8 cellular contexts compared by ENCODE assay signal in genomic region chr6:43771858-43772570, GRCh38. TPM values are rescaled to one million over a fixed set of nuclear protein-coding genes. Genes with fewer than 3 reads are reported as not detected.
DNase-seq lines count a peak whose midpoint lies in the region; ATAC-seq lines count a peak whose summit lies in the region.

No MANE protein-coding gene starts in this region.

- peaks cover 34% of the 10 kb centered on the region for H3K36me3 Mint-ChIP-seq in activated T-cell treated with anti-CD3 and anti-CD28 coated beads, Interleukin-2, amount 50 U/mL, for 24 hours (ENCODE audit: low read depth)
- no peaks in the 10 kb centered on the region for H3K36me3 Mint-ChIP-seq in naive B cell

- H3K36me3 ChIP-seq in subcutaneous abdominal adipose tissue (ENCODE audit: control insufficient read depth in 5 of 5, insufficient read depth in 5 of 5, low read length in 5 of 5), result peaks cover 0 to 13% (median 10%) of the 10 kb centered on the region in 5 donors

- H3K27ac Mint-ChIP-seq in activated T-cell treated with anti-CD3 and anti-CD28 coated beads, Interleukin-2, amount 50 U/mL, for 24 hours, result peak overlapping the region; percentile 88
- peak overlapping the region in 2 of 6 donors; percentile 62 to 76 for H3K27ac Mint-ChIP-seq in naive B cell

- peak; percentile 24 for DNase-seq in activated gamma-delta T cell (lab: John Stamatoyannopoulos, UW)
- DNase-seq in activated gamma-delta T cell treated with Interleukin-2 at 50 U/mL for 16 hours, result no peak
- peak; percentile 50 for DNase-seq in NCI-H460 (ENCODE audit: extremely low read depth, low read depth)
- DNase-seq in activated T-cell treated with anti-CD3 and anti-CD28 coated beads, Interleukin-2, amount 50 U/mL, for 24 hours, result peak; percentile 85
- peak; percentile 53 for DNase-seq in fibroblast of gingiva (ENCODE audit: low read depth)
- DNase-seq in naive B cell, result peak; percentile 28
- no peak for DNase-seq in globus pallidus (ENCODE audit: low spot score)

- H3K4me1 Mint-ChIP-seq in activated T-cell treated with anti-CD3 and anti-CD28 coated beads, Interleukin-2, amount 50 U/mL, for 24 hours (ENCODE audit: low read depth), result peaks cover 48% of the 10 kb centered on the region
- H3K4me1 Mint-ChIP-seq in naive B cell, result peaks cover 37 to 58% (median 48%) of the 10 kb centered on the region in 3 donors

- peak overlapping the region; percentile 82 to 93 (median 91) for H3K4me3 ChIP-seq in subcutaneous abdominal adipose tissue (ENCODE audit: low read depth in 1 of 5, low read length in 5 of 5)

- no peak for ATAC-seq in naive B cell (ENCODE audit: low read depth in 2 of 2)

- H3K4me1 ChIP-seq in subcutaneous abdominal adipose tissue (ENCODE audit: control insufficient read depth in 5 of 5, insufficient read depth in 5 of 5, low read length in 5 of 5), result peaks cover 9 to 80% (median 63%) of the 10 kb centered on the region in 5 donors

- peak overlapping the region; percentile 96 for H3K27ac ChIP-seq in subcutaneous abdominal adipose tissue (ENCODE audit: low read depth, low read length)

- no peaks in the 10 kb centered on the region for H3K9me3 ChIP-seq in subcutaneous abdominal adipose tissue (ENCODE audit: control insufficient read depth in 5 of 5, low read length in 5 of 5)

- H3K27me3 Mint-ChIP-seq in activated T-cell treated with anti-CD3 and anti-CD28 coated beads, Interleukin-2, amount 50 U/mL, for 24 hours, result peaks cover 19% of the 10 kb centered on the region
- peaks cover 14 to 47% (median 17%) of the 10 kb centered on the region in 3 donors for H3K27me3 Mint-ChIP-seq in naive B cell

- H3K9me3 Mint-ChIP-seq in activated T-cell treated with anti-CD3 and anti-CD28 coated beads, Interleukin-2, amount 50 U/mL, for 24 hours, result no peaks in the 10 kb centered on the region
- H3K9me3 Mint-ChIP-seq in naive B cell, result no peaks in the 10 kb centered on the region

- peak overlapping the region; percentile 85 to 97 (median 95) for H3K9ac ChIP-seq in subcutaneous abdominal adipose tissue (ENCODE audit: low read length in 5 of 5)

- H3K27me3 ChIP-seq in subcutaneous abdominal adipose tissue (ENCODE audit: control insufficient read depth in 5 of 5, insufficient read depth in 4 of 5, low read length in 5 of 5), result no peaks in the 10 kb centered on the region

- peak overlapping the region; percentile 91 for H3K4me3 Mint-ChIP-seq in activated T-cell treated with anti-CD3 and anti-CD28 coated beads, Interleukin-2, amount 50 U/mL, for 24 hours
- H3K4me3 Mint-ChIP-seq in naive B cell, result peak overlapping the region; percentile 62 to 98 (median 88)

RNA-seq across cellular contexts. Expression of gene VEGFA, which starts 2.0 kb away (rescaled TPM):
- 73.7 and 85.5 TPM in 2 replicates for total RNA-seq in NCI-H460 (2014; rRNA removed; shearing (Covaris generic))
- 91.9 and 128 TPM in 2 replicates for polyA plus RNA-seq in NCI-H460 (2014; cell fraction: nucleus; rRNA removed)
- polyA plus RNA-seq in naive B cell (ENCODE audit: low read depth in 6 of 6), result under 1 TPM in 4 of 6 donors, not detected in 2; 0.08 to 0.70 (median 0.41) TPM

Comparison
In these comparisons a context has a peak if more than half of its experiments do, and no peak if none do; other contexts are left out.
1. DNase-seq: peak in activated gamma-delta T cell (single experiment), NCI-H460 (single experiment), activated T-cell treated with anti-CD3 and anti-CD28 coated beads, Interleukin-2, amount 50 U/mL, for 24 hours (single experiment), fibroblast of gingiva (single experiment) and naive B cell (single experiment); none in activated gamma-delta T cell treated with Interleukin-2 at 50 U/mL for 16 hours (single experiment) and globus pallidus (single experiment).